Comparison of ENCODE assay signal across 8 cellular contexts in the genomic region with DNA sequence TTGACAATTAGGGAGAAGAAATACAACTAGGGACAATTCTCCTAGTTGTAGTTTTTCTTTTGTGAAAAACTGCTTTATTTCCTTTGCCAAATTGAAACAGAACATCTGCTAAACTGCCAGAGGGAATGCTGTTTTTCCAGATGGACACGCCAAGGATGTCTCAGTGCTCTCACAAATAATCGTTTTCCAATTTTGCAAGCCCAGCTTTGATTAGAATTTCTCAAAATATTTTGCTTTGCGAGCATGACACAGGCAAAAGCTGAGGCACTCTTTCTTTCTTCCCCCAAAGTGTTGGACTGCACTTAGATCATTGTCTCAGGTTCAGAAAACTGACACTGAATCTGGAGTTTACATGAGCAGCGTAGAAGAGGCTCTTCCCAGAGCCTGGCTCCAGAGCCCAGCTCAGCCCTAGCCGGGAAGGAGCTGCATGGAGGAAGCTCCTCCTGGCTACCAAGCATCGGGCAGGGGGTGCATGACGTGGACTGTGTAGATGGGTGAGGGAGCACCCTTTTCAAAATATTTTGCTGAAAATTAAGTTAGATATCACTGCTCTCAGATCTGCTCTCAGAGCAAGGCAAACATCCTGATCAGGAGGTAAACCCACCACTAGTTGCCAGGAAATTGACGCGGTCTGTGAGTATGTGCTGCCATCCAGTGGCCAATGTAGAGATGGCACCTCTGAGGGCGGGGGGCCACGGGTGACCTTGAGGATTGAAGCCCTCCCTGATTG.
DNase-seq lines count a peak whose midpoint lies in the region; ATAC-seq and TF ChIP-seq lines count a peak whose summit lies in the region.

No MANE protein-coding gene starts in this region.

- TF ChIP-seq EP300 in suprapubic skin (IDR thresholded peaks at IDR 0.05), result no peak

- peaks cover 33% of the 10 kb centered on the region for H3K4me1 Mint-ChIP-seq in activated T-helper 1 cell treated with anti-CD3 and anti-CD28 coated beads, Interleukin-12 subunit alpha, Interleukin-12 subunit beta, Interleukin-2, Interleukin-4 antibody, amounts not matched to agents 30 ng/mL and 10 ng/mL and 1 ng/mL, durations not matched to agents 14 hours and 24 hours and 36 hours (ENCODE audit: low read depth)

- H3K4me3 Mint-ChIP-seq in activated T-helper 1 cell treated with anti-CD3 and anti-CD28 coated beads, Interleukin-12 subunit alpha, Interleukin-12 subunit beta, Interleukin-2, Interleukin-4 antibody, amounts not matched to agents 30 ng/mL and 10 ng/mL and 1 ng/mL, durations not matched to agents 14 hours and 24 hours and 36 hours, result no peak overlapping the region

- peaks cover 12% of the 10 kb centered on the region for H3K36me3 Mint-ChIP-seq in activated T-helper 1 cell treated with anti-CD3 and anti-CD28 coated beads, Interleukin-12 subunit alpha, Interleukin-12 subunit beta, Interleukin-2, Interleukin-4 antibody, amounts not matched to agents 30 ng/mL and 10 ng/mL and 1 ng/mL, durations not matched to agents 14 hours and 24 hours and 36 hours (ENCODE audit: low read depth)

- DNase-seq in AML-193 (lab: John Stamatoyannopoulos, UW) (peak; percentile 15 to 30), OCI-M1 (lab: John Stamatoyannopoulos, UW) (peak; percentile 73), foreskin fibroblast (peak; percentile 42 to 83), omental fat pad (ENCODE audit: low spot score) (peak; percentile 77), suprapubic skin (ENCODE audit: low spot score in 2 of 2) (peak; percentile 72 to 82)
- DNase-seq in activated T-helper 1 cell treated with anti-CD3 and anti-CD28 coated beads, Interleukin-12 subunit alpha, Interleukin-12 subunit beta, Interleukin-2, Interleukin-4 antibody, amounts not matched to agents 30 ng/mL and 10 ng/mL and 1 ng/mL, durations not matched to agents 14 hours and 24 hours and 36 hours (ENCODE audit: low spot score), result peak; percentile 53

- peak overlapping the region; percentile 56 for H3K27ac ChIP-seq in suprapubic skin

- no peak overlapping the region for H3K27ac Mint-ChIP-seq in activated T-helper 1 cell treated with anti-CD3 and anti-CD28 coated beads, Interleukin-12 subunit alpha, Interleukin-12 subunit beta, Interleukin-2, Interleukin-4 antibody, amounts not matched to agents 30 ng/mL and 10 ng/mL and 1 ng/mL, durations not matched to agents 14 hours and 24 hours and 36 hours

- H3K4me3 ChIP-seq in foreskin fibroblast (ENCODE audit: low read depth in 1 of 2, low read length in 2 of 2), result peak overlapping the region; percentile 31 to 52
- peak overlapping the region; percentile 27 for H3K4me3 ChIP-seq in suprapubic skin

- no peak for TF ChIP-seq POLR2A in suprapubic skin (IDR thresholded peaks at IDR 0.05)

- H3K36me3 ChIP-seq in suprapubic skin, result no peaks in the 10 kb centered on the region

- TF ChIP-seq CTCF in foreskin fibroblast (IDR thresholded peaks at IDR 0.05; ENCODE audit: low read depth, low read length), result peak; percentile 88
- peak in 2 of 3 donors; percentile 67 to 93 for TF ChIP-seq CTCF in omental fat pad (IDR thresholded peaks at IDR 0.05)
- peak; percentile 89 to 94 for TF ChIP-seq CTCF in suprapubic skin (IDR thresholded peaks at IDR 0.05)

- peaks cover 24% of the 10 kb centered on the region for H3K27me3 Mint-ChIP-seq in activated T-helper 1 cell treated with anti-CD3 and anti-CD28 coated beads, Interleukin-12 subunit alpha, Interleukin-12 subunit beta, Interleukin-2, Interleukin-4 antibody, amounts not matched to agents 30 ng/mL and 10 ng/mL and 1 ng/mL, durations not matched to agents 14 hours and 24 hours and 36 hours (ENCODE audit: insufficient read depth)

- peak; percentile 78 for ATAC-seq in GM18867 (IDR thresholded peaks at IDR 0.05; ENCODE audit: unreplicated experiment)
- ATAC-seq in HG03280 (IDR thresholded peaks at IDR 0.05; ENCODE audit: unreplicated experiment), result peak; percentile 73
- peak; percentile 79 for ATAC-seq in omental fat pad (ENCODE audit: low FRiP score)

- no peaks in the 10 kb centered on the region for H3K9me3 ChIP-seq in suprapubic skin

- 11% methylated on average over 11 of the region's 11 CpGs for WGBS in suprapubic skin

- peaks cover 3% of the 10 kb centered on the region for H3K9me3 Mint-ChIP-seq in activated T-helper 1 cell treated with anti-CD3 and anti-CD28 coated beads, Interleukin-12 subunit alpha, Interleukin-12 subunit beta, Interleukin-2, Interleukin-4 antibody, amounts not matched to agents 30 ng/mL and 10 ng/mL and 1 ng/mL, durations not matched to agents 14 hours and 24 hours and 36 hours

- peaks cover 12% of the 10 kb centered on the region for H3K4me1 ChIP-seq in suprapubic skin

- no peaks in the 10 kb centered on the region for H3K27me3 ChIP-seq in suprapubic skin

- intact Hi-C loops in activated T-helper 1 cell treated with anti-CD3 and anti-CD28 coated beads, Interleukin-12 subunit alpha, Interleukin-12 subunit beta, Interleukin-2, Interleukin-4 antibody, amounts not matched to agents 30 ng/mL and 10 ng/mL and 1 ng/mL, durations not matched to agents 14 hours and 24 hours and 36 hours (cut with micrococcal nuclease), result loop anchor here (1.0 kb wide), 2 partner anchors 317 to 592 kb away; no protein-coding TSS in a partner anchor

Comparison
In these comparisons a context has a peak if more than half of its experiments do, and no peak if none do; other contexts are left out.
1. Peak in every context shown above with its lines: DNase-seq, ATAC-seq, H3K4me3 ChIP-seq and H3K27ac ChIP-seq.
2. DNase-seq: peak in every context shown above with its lines; median percentile 77 in omental fat pad; 77 in suprapubic skin; 73 in OCI-M1; 62 in foreskin fibroblast; 53 in activated T-helper 1 cell treated with anti-CD3 and anti-CD28 coated beads, Interleukin-12 subunit alpha, Interleukin-12 subunit beta, Interleukin-2, Interleukin-4 antibody, amounts not matched to agents 30 ng/mL and 10 ng/mL and 1 ng/mL, durations not matched to agents 14 hours and 24 hours and 36 hours; 22 in AML-193.